ENCODE assay signal across 8 cellular contexts in the genomic region with DNA sequence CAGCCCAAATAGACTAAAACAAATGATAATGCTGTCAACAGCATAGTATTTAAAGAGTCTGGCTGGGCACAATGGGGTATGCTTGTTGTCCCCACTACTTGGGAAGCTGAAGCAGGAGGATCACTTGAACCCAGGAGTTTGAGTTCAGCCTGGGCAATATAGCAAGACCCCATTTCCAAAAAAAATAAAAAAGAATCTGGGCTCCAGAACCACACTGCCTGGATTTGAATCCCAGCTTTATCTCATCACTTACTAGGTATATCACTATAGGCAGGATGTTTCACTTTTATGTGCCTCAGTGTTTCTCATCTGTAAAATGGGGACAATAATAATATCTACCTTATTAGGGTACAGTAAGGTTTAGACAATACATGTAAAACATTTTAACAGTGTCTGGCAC. TPM values are rescaled to one million over a fixed set of nuclear protein-coding genes. Genes with fewer than 3 reads are reported as not detected.
"Had no signal": no experiment of that assay in that cellular context is flagged by ENCODE, and none has a peak within 500 bp of the region (broad histone marks: within the 10 kb centered on the region; RNA-seq: fewer than 3 reads in every experiment).

No MANE protein-coding gene starts in this region.

- ATAC-seq: GM23338, HCT116 had no signal

- H3K4me2 ChIP-seq: GM23338 had no signal

- DNase-seq: H7, KG1 had no signal

- H2AFZ ChIP-seq: GM23338 had no signal

- FAIRE-seq: HTR-8/SVneo had no signal

- H3K9me3 ChIP-seq: HAP-1 had no signal

- H3K4me3 ChIP-seq: GM23338, HAP-1 had no signal

- H3K36me3 ChIP-seq: HAP-1 had no signal

RNA-seq across cellular contexts. Expression of gene CDKL2, which starts 48.1 kb away (rescaled TPM):
- total RNA-seq: HT-29 had no signal
- polyA plus RNA-seq: IgD-negative memory B cell had no signal
